8 cellular contexts compared by ENCODE assay signal in the genomic region with DNA sequence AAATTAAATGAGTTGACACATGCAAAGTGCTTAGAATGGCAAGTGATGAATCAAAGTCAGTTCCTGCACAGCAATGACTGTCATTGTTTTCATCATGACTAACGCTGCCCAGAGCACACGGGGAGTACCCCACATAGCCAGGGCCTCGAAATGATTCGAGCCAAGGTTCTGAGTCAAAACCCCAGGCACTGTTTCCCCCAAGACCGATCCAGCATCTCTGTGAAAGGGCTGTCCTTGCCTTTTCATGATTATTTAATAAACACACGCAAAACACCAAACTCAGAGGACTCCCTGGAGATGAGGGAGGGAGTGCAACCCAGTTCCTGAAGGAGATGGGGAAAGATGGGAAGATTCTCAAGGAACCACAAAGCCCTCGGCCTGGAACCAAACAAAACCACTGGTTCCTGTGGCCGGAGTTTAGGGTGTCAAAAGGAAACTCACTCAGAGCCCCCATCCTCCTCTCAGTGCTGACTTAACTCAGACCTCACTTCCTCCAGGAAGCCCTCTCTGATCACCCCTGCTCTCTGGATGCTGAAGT. TPM values are rescaled to one million over a fixed set of nuclear protein-coding genes. Genes with fewer than 3 reads are reported as not detected.
A peak's percentile ranks its signal among the peaks of the same experiment; 100 is the strongest.
DNase-seq lines count a peak whose midpoint lies in the region; ATAC-seq and TF ChIP-seq lines count a peak whose summit lies in the region.

No MANE protein-coding gene starts in this region.

- no peak overlapping the region for H2BK12ac ChIP-seq in neuronal stem cell (ENCODE audit: low read length)

- TF ChIP-seq CTCF in spleen (IDR thresholded peaks at IDR 0.05 in 8 of 11, conservative IDR thresholded peaks at IDR 0.05 in 3 of 11), result no peak
- no peak for TF ChIP-seq CTCF in body of pancreas (IDR thresholded peaks at IDR 0.05)

- H3K36me3 Mint-ChIP-seq in effector memory CD8-positive, alpha-beta T cell (ENCODE audit: insufficient read depth), result peaks cover 71% of the 10 kb centered on the region

- H3K36me3 ChIP-seq in spleen, result peaks cover 0 to 33% (median 0%) of the 10 kb centered on the region in 6 donors
- H3K36me3 ChIP-seq in neuronal stem cell (replicated peaks in 1 of 2; ENCODE audit: control insufficient read depth in 2 of 2, insufficient read depth in 2 of 2, low read length in 2 of 2), result peaks cover 0 to 64% of the 10 kb centered on the region in 2 donors
- no peaks in the 10 kb centered on the region for H3K36me3 ChIP-seq in body of pancreas (replicated peaks in 1 of 2; ENCODE audit: insufficient read depth in 1 of 2, low read depth in 2 of 2)

- no peak overlapping the region for H2AK5ac ChIP-seq in neuronal stem cell (ENCODE audit: low read depth, low read length)

- H3K18ac ChIP-seq in neuronal stem cell (ENCODE audit: low read length), result no peak overlapping the region

- peak; percentile 72 for DNase-seq in AG20443 (ENCODE audit: low spot score)
- DNase-seq in activated CD4-positive, alpha-beta T cell treated with anti-CD3 and anti-CD28 coated beads for 1 hour, result peak; percentile 37
- DNase-seq in effector memory CD8-positive, alpha-beta T cell, result peak; percentile 29 to 33 (median 30)
- no peak for DNase-seq in spleen
- DNase-seq in neuronal stem cell (ENCODE audit: low spot score), result no peak
- DNase-seq in NCI-H524 treated with DMSO at 0.1 percent for 48 hours (lab: John Stamatoyannopoulos, UW), result no peak
- DNase-seq in body of pancreas, result no peak

- H3K23ac ChIP-seq in neuronal stem cell (ENCODE audit: low read depth, low read length, poor library complexity), result no peak overlapping the region

- H3K27me3 Mint-ChIP-seq in effector memory CD8-positive, alpha-beta T cell, result no peaks in the 10 kb centered on the region

- H3K27ac Mint-ChIP-seq in effector memory CD8-positive, alpha-beta T cell, result no peak overlapping the region

- TF ChIP-seq POLR2A in spleen (IDR thresholded peaks at IDR 0.05), result no peak
- TF ChIP-seq POLR2A in body of pancreas (IDR thresholded peaks at IDR 0.05), result no peak

- no peak overlapping the region for H3K9ac ChIP-seq in neuronal stem cell (ENCODE audit: low read depth, low read length, poor library complexity)

- H3K9me3 ChIP-seq in spleen (no peaks in the 10 kb centered on the region), neuronal stem cell (replicated peaks in 1 of 2; ENCODE audit: control insufficient read depth in 2 of 2, insufficient read depth in 1 of 2, low read depth in 1 of 2, low read length in 2 of 2) (no peaks in the 10 kb centered on the region), body of pancreas (no peaks in the 10 kb centered on the region)

- no peak overlapping the region for H2BK5ac ChIP-seq in neuronal stem cell (ENCODE audit: low read length)

- H3K4ac ChIP-seq in neuronal stem cell (ENCODE audit: low read length), result no peak overlapping the region

- peak overlapping the region; percentile 68 to 97 (median 92) for H3K27ac ChIP-seq in spleen
- no peak overlapping the region for H3K27ac ChIP-seq in neuronal stem cell (replicated peaks; ENCODE audit: low read length)
- H3K27ac ChIP-seq in body of pancreas, result peak overlapping the region in 1 of 4 donors; percentile 11

- intact Hi-C loops in spleen (cut with DNase I; ENCODE audit: low total_unique reads) (loop anchor here (10.0 kb wide), 1 partner anchor 69 kb away; no protein-coding TSS in a partner anchor), body of pancreas (cut with DNase I) (no loop called here)

- H3K4me1 ChIP-seq in spleen (peaks cover 60 to 92% (median 76%) of the 10 kb centered on the region in 6 donors), neuronal stem cell (ENCODE audit: control insufficient read depth in 2 of 2, insufficient read depth in 1 of 2, low read depth in 1 of 2, low read length in 2 of 2) (peaks cover 19 to 29% of the 10 kb centered on the region in 2 donors), body of pancreas (peaks cover 8% of the 10 kb centered on the region)

- H2BK120ac ChIP-seq in neuronal stem cell (ENCODE audit: low read depth, low read length), result no peak overlapping the region

- H4K8ac ChIP-seq in neuronal stem cell (ENCODE audit: low read depth, low read length), result no peak overlapping the region

- H3K27me3 ChIP-seq in spleen (replicated peaks in 1 of 7) (no peaks in the 10 kb centered on the region), neuronal stem cell (ENCODE audit: control insufficient read depth in 3 of 3, insufficient read depth in 3 of 3, low read depth in 1 of 3, low read length in 3 of 3) (peaks cover 0 to 6% (median 0%) of the 10 kb centered on the region in 3 experiments), body of pancreas (peaks cover 0 to 7% of the 10 kb centered on the region in 2 donors)

- peak overlapping the region; percentile 98 to 99 for H3K4me3 Mint-ChIP-seq in effector memory CD8-positive, alpha-beta T cell

- peaks cover 2% of the 10 kb centered on the region for H3K79me1 ChIP-seq in neuronal stem cell (ENCODE audit: low read depth, low read length)

- no peak overlapping the region for H4K91ac ChIP-seq in neuronal stem cell (ENCODE audit: low read depth, low read length, poor library complexity)

- peaks cover 72 to 73% of the 10 kb centered on the region in 2 donors for H3K4me1 Mint-ChIP-seq in effector memory CD8-positive, alpha-beta T cell (ENCODE audit: low read depth in 2 of 2)

- H3K9me3 Mint-ChIP-seq in effector memory CD8-positive, alpha-beta T cell, result no peaks in the 10 kb centered on the region

- H3K14ac ChIP-seq in neuronal stem cell (ENCODE audit: low read length), result no peak overlapping the region

- WGBS in spleen, 5 donors, result 11 to 34% (median 25%) methylated on average over 8 of the region's 8 CpGs
- WGBS in neuronal stem cell (ENCODE audit: extremely low coverage in 2 of 2, insufficient read length in 2 of 2, insufficient replicate concordance in 1 of 2), 2 donors, result no CpG with 5 or more reads among the region's 8 CpGs
- WGBS in body of pancreas, 2 donors, result 62 to 63% methylated on average over 8 of the region's 8 CpGs

- H2AFZ ChIP-seq in neuronal stem cell (ENCODE audit: low read length), result no peak overlapping the region

- H3K4me2 ChIP-seq in neuronal stem cell (ENCODE audit: insufficient read depth, low read length, poor library complexity, severe bottlenecking), result no peak overlapping the region

- peak overlapping the region in 6 of 8 donors; percentile 26 to 96 (median 90) for H3K4me3 ChIP-seq in spleen
- no peak overlapping the region for H3K4me3 ChIP-seq in neuronal stem cell (ENCODE audit: low read length in 2 of 2)
- H3K4me3 ChIP-seq in body of pancreas, result no peak overlapping the region

- no peak overlapping the region for H2BK15ac ChIP-seq in neuronal stem cell (ENCODE audit: low read length)

- peak; percentile 40 for ATAC-seq in HG02870 (IDR thresholded peaks at IDR 0.05; ENCODE audit: unreplicated experiment)
- peak; percentile 30 for ATAC-seq in effector memory CD8-positive, alpha-beta T cell (replicated peaks)
- ATAC-seq in body of pancreas, result no peak

RNA-seq across cellular contexts. Expression of a gene that starts 3.8 kb away (rescaled TPM):
- total RNA-seq in spleen (100 to 1,000 TPM; 116 to 279 (median 166) TPM), body of pancreas (10 to 100 TPM in 1 of 2 donors, 1 to 10 TPM in 1; 9.1 to 14.5 TPM)
- polyA plus RNA-seq in spleen, result 10 to 100 TPM; 36.7 to 76.7 (median 49.7) TPM
- polyA plus RNA-seq in neuronal stem cell (2013, experiment 1 of 2), result 10.0 TPM
- 10.7 TPM for polyA plus RNA-seq in neuronal stem cell (2013, experiment 2 of 2)

Comparison
In these comparisons a context has a peak if more than half of its experiments do, and no peak if none do; other contexts are left out.
1. DNase-seq: peak in AG20443 (single experiment), activated CD4-positive, alpha-beta T cell treated with anti-CD3 and anti-CD28 coated beads for 1 hour (single experiment) and effector memory CD8-positive, alpha-beta T cell (3 of 3); none in spleen (single experiment), neuronal stem cell (single experiment), NCI-H524 treated with DMSO at 0.1 percent for 48 hours (single experiment) and body of pancreas (0 of 4).
2. H3K4me3 ChIP-seq: peak in spleen (6 of 8); none in neuronal stem cell (0 of 2) and body of pancreas (0 of 2).
3. RNA of a gene that starts 3.8 kb away (total RNA-seq): 116 to 279 TPM in spleen; 9.1 to 14.5 TPM in body of pancreas; every median in the first group is over 4 times any median in the second.